23 cellular contexts compared by ENCODE assay signal in the genomic region with DNA sequence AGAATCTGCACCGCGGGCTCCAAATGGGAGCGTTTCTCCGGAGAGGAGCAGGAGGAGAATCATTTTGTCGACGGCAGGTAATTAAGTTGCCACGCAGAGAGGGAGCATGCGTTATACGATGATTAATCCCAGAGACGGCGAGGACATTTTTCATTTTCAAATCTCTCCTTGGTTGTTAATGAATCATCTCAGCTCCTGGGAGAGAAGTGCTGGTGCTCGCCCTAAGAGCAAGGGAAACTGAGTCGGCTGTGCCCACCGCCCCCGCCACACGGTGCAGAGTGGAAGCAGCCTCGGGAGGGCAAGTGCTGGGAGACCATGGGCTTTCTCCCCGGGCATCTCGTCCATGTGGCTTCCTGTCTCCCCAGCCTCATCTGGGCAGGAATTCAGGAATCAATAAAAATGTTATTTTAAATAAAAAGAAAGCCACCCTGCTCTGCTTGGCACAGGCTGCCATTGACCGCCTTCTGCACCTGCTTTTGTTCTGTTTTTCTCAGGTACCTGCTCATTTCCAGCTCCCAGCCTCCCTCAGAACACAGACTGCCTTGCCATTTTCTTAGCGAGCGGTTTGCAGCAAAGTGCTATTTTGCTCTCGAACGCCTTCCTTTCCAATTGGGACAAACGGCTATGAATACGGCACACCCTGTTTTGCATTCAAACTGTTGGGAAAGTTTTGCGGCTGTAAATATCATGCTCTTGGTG. TPM values are rescaled to one million over a fixed set of nuclear protein-coding genes. Genes with fewer than 3 reads are reported as not detected.
DNase-seq lines count a peak whose midpoint lies in the region; ATAC-seq, FAIRE-seq and TF ChIP-seq lines count a peak whose summit lies in the region.
"Had no signal": no experiment of that assay in that cellular context is flagged by ENCODE, and none has a peak within 500 bp of the region (broad histone marks: within the 10 kb centered on the region; RNA-seq: fewer than 3 reads in every experiment).

No MANE protein-coding gene starts in this region.

- H3K27ac ChIP-seq in VCaP, result peak overlapping the region; percentile 33; the same call in 1 of the 2 replicates
- H3K27ac ChIP-seq: HL-60, spleen had no signal

- DNase-seq in GM04504 (ENCODE audit: low read depth) (peak; percentile 2), foreskin fibroblast (peak; percentile 18 to 26), sciatic nerve (ENCODE audit: low spot score) (no peak), omental fat pad (ENCODE audit: low spot score) (no peak), RCC 7860 (ENCODE audit: low spot score) (no peak)
- no peak for DNase-seq in activated CD4-positive, alpha-beta T cell treated with anti-CD3 and anti-CD28 coated beads, Interleukin-2, amount 50 U/mL, for 4 hours
- DNase-seq: activated CD4-positive, alpha-beta T cell treated with anti-CD3 and anti-CD28 coated beads, Interleukin-2, amount 50 U/mL, for 1 hour; activated CD8-positive, alpha-beta memory T cell treated with anti-CD3 and anti-CD28 coated beads, Interleukin-2, amount 50 U/mL, for 48 hours; activated effector memory CD4-positive, alpha-beta T cell treated with anti-CD3 and anti-CD28 coated beads, Interleukin-2, amount 50 U/mL, for 16 hours; CD8-positive, alpha-beta memory T cell; DMS53; effector CD4-positive, alpha-beta T cell; HFFc6; naive thymus-derived CD4-positive, alpha-beta T cell; NCI-H187 treated with DMSO at 0.1 percent for 48 hours; NCI-H510A; SHP77; T-cell had no signal

- TF ChIP-seq CTCF in VCaP (conservative IDR thresholded peaks at IDR 0.05) (no peak), foreskin fibroblast (IDR thresholded peaks at IDR 0.05; ENCODE audit: low read depth, low read length) (no peak), omental fat pad (IDR thresholded peaks at IDR 0.05) (no peak)

- intact Hi-C loops in sciatic nerve (cut with DNase I), result no loop called here

- peak; percentile 20 for ATAC-seq in sciatic nerve
- ATAC-seq in omental fat pad (ENCODE audit: low FRiP score), result no peak
- ATAC-seq: esophagus mucosa; naive thymus-derived CD4-positive, alpha-beta T cell; T-cell had no signal

- no peak for FAIRE-seq in RCC 7860 (lab: Jason Lieb, UNC)

- H3K4me3 ChIP-seq in foreskin fibroblast (ENCODE audit: low read depth in 1 of 2, low read length in 2 of 2), result no peak overlapping the region
- H3K4me3 ChIP-seq: spleen had no signal

RNA-seq across cellular contexts. Expression of gene FCN1, which starts 24.9 kb away (rescaled TPM):
- total RNA-seq in sciatic nerve (16.1 TPM), omental fat pad (10 to 100 TPM in 2 of 4 donors, 1 to 10 TPM in 2; 1.3 to 27.0 (median 10.9) TPM)
- total RNA-seq: HFFc6, lung microvascular endothelial cell had no signal

Comparison
In these comparisons a context has a peak if more than half of its experiments do, and no peak if none do; other contexts are left out.
1. DNase-seq: peak in GM04504 (single experiment) and foreskin fibroblast (2 of 2); none in sciatic nerve (single experiment), activated CD4-positive, alpha-beta T cell treated with anti-CD3 and anti-CD28 coated beads, Interleukin-2, amount 50 U/mL, for 4 hours (0 of 2), omental fat pad (single experiment) and RCC 7860 (single experiment).